1 cellular context compared by ENCODE assay signal in the genomic region with DNA sequence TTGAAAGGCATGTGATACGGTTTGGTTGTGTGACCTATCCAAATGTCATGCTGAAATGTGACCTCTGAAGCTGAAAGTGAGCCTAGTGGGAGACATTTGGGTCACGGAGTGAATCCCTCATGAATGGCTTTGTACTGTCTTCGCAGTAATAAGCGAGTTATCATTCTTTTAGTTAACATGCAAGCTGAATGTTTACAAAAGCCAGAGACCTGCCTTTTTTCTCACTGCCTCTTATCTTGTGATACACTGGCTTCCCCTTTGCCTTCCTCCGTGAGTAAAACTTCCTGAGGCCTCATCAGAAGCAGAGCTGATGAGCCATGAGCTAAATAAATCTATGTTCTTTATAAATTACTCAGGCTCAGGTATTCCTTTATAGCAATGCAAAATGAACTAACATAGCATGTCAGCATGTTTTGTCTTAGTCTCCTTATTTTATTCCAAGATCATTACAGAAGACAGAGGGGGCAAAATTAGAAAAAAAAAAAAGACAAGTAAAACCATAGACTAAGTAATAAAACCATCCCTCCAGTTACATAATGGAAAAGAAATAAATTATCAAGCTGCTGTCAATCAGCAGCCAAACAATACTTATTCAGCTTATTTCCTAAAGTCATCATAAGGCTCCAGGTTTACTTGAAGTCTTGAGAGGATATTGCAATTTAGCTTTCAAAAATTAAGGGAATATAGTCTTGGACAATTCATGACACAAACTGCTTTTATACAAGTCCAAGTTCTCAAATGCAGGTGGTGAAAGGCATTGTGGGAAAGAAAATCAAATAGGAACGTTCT.
TF ChIP-seq lines count a peak whose summit lies in the region.

No MANE protein-coding gene starts in this region.

TF ChIP-seq in H1, 55 proteins besides CTCF, POLR2A, EP300 and RAD21:
- TF ChIP-seq SP1 (IDR thresholded peaks at IDR 0.05; ENCODE audit: low read depth, low read length) (no peak), CHD1 (IDR thresholded peaks at IDR 0.05; ENCODE audit: low read depth, low read length) (no peak), CBX8 (IDR thresholded peaks at IDR 0.05; ENCODE audit: borderline replicate concordance, low read depth, low read length) (no peak), YY1 (IDR thresholded peaks at IDR 0.05; ENCODE audit: low read depth, low read length) (no peak), EGR1 (IDR thresholded peaks at IDR 0.05; ENCODE audit: borderline replicate concordance, low read depth, low read length) (no peak)
